8 cellular contexts compared by ENCODE assay signal in the genomic region with DNA sequence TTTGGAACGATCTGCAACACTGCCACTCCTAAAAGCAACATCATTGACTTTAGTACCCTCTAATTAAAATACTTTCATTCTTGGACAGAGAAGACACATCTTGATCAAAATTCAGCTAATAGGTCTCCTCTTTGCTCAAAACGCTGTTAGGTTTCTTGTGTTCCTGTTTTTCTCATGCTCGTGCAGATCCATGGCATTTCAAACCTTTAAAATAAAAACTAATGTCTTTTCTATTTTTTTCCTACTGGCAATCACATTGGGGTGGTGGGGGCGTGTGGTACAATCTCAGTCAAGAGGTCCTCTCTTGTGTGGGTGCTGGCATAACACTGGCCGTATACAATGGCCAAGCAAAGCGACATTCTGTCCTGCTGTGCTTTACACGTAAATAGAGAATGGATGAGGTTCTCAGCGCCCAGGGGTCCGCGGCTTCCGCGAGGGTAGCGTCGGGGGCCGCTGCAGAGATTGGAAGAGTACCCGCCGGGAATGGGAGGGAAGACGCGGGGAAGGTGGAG. TPM values are rescaled to one million over a fixed set of nuclear protein-coding genes. Genes with fewer than 3 reads are reported as not detected.
A peak's percentile ranks its signal among the peaks of the same experiment; 100 is the strongest.
DNase-seq lines count a peak whose midpoint lies in the region; TF ChIP-seq lines count a peak whose summit lies in the region.

No MANE protein-coding gene starts in this region.

- H3K4me1 Mint-ChIP-seq in T-helper 2 cell treated with Interferon-gamma antibody and Interleukin-4, amounts not matched to agents 5 μg/mL and 100 μg/mL, for 36 hours (ENCODE audit: low read depth): peaks cover 36% of the 10 kb centered on the region

- H3K9ac ChIP-seq in stomach smooth muscle (ENCODE audit: low read length in 2 of 2): peak overlapping the region in 1 of 2 donors; percentile 45

- no peak overlapping the region for H3K27ac ChIP-seq in ascending aorta
- H3K27ac ChIP-seq in stomach smooth muscle (ENCODE audit: low read length): no peak overlapping the region

- peaks cover 8% of the 10 kb centered on the region for H3K36me3 Mint-ChIP-seq in T-helper 2 cell treated with Interferon-gamma antibody and Interleukin-4, amounts not matched to agents 5 μg/mL and 100 μg/mL, for 36 hours (ENCODE audit: low read depth)

- DNase-seq in T-helper 2 cell treated with Interferon-gamma antibody and Interleukin-4, amounts not matched to agents 5 μg/mL and 100 μg/mL, for 36 hours (ENCODE audit: low spot score): no peak
- DNase-seq in T-helper 2 cell: no peak
- DNase-seq in ascending aorta (ENCODE audit: low spot score in 2 of 2): no peak
- DNase-seq in kidney epithelial cell (ENCODE audit: low read depth): no peak
- DNase-seq in globus pallidus (ENCODE audit: low spot score): no peak
- no peak for DNase-seq in DMS153 treated with DMSO at 0.1 percent for 48 hours (lab: John Stamatoyannopoulos, UW; ENCODE audit: unreplicated experiment)
- DNase-seq in cortex of kidney (lab: John Stamatoyannopoulos, UW): no peak

- H3K4me3 ChIP-seq in ascending aorta: peak overlapping the region; percentile 71 to 73
- H3K4me3 ChIP-seq in kidney epithelial cell (ENCODE audit: low read depth, low read length): peak overlapping the region; percentile 48
- H3K4me3 ChIP-seq in stomach smooth muscle (ENCODE audit: low read length in 2 of 2): peak overlapping the region; percentile 63 to 72

- H3K27me3 ChIP-seq in ascending aorta (no peaks in the 10 kb centered on the region), kidney epithelial cell (ENCODE audit: control insufficient read depth, insufficient read depth, low read length) (peaks cover 17% of the 10 kb centered on the region), stomach smooth muscle (ENCODE audit: control insufficient read depth in 1 of 2, insufficient read depth in 2 of 2, low read length in 2 of 2) (peaks cover 3 to 32% of the 10 kb centered on the region in 2 donors)

- peak overlapping the region; percentile 89 for H3K4me3 Mint-ChIP-seq in T-helper 2 cell treated with Interferon-gamma antibody and Interleukin-4, amounts not matched to agents 5 μg/mL and 100 μg/mL, for 36 hours

- H3K4me1 ChIP-seq in ascending aorta: peaks cover 3 to 8% of the 10 kb centered on the region in 2 donors
- peaks cover 16% of the 10 kb centered on the region for H3K4me1 ChIP-seq in stomach smooth muscle (ENCODE audit: control insufficient read depth, insufficient read depth, low read length)

- intact Hi-C loops in ascending aorta (cut with DNase I): loop anchor here (2.0 kb wide), 1 partner anchor 27 kb away; the partner anchor contains the start of gene RFESD

- H3K36me3 ChIP-seq in ascending aorta (no peaks in the 10 kb centered on the region), kidney epithelial cell (ENCODE audit: control insufficient read depth, insufficient read depth, low read length) (no peaks in the 10 kb centered on the region), stomach smooth muscle (ENCODE audit: control insufficient read depth in 2 of 2, insufficient read depth in 2 of 2, low read length in 2 of 2) (no peaks in the 10 kb centered on the region)

- no peak for TF ChIP-seq CTCF in ascending aorta (IDR thresholded peaks at IDR 0.05)
- no peak for TF ChIP-seq CTCF in kidney epithelial cell (IDR thresholded peaks at IDR 0.05; ENCODE audit: insufficient read depth, low read length, poor library complexity, severe bottlenecking)

- H3K27ac Mint-ChIP-seq in T-helper 2 cell treated with Interferon-gamma antibody and Interleukin-4, amounts not matched to agents 5 μg/mL and 100 μg/mL, for 36 hours: peak overlapping the region; percentile 77

- peaks cover 17% of the 10 kb centered on the region for H3K27me3 Mint-ChIP-seq in T-helper 2 cell treated with Interferon-gamma antibody and Interleukin-4, amounts not matched to agents 5 μg/mL and 100 μg/mL, for 36 hours (ENCODE audit: low read depth)

- H3K9me3 ChIP-seq in ascending aorta: no peaks in the 10 kb centered on the region
- H3K9me3 ChIP-seq in stomach smooth muscle (ENCODE audit: control insufficient read depth in 2 of 2, low read length in 2 of 2): no peaks in the 10 kb centered on the region

- H3K9me3 Mint-ChIP-seq in T-helper 2 cell treated with Interferon-gamma antibody and Interleukin-4, amounts not matched to agents 5 μg/mL and 100 μg/mL, for 36 hours: no peaks in the 10 kb centered on the region

RNA-seq across cellular contexts. Expression of gene GPR150, which starts 0.3 kb away (rescaled TPM):
- total RNA-seq in ascending aorta (9.6 TPM), kidney epithelial cell (0.25 TPM in 1 of 2 replicates, not detected in the other)

RNA-seq across cellular contexts. Expression of gene RFESD, which starts 27.0 kb away (rescaled TPM):
- not detected for total RNA-seq in ascending aorta
- 0.21 and 0.41 TPM in 2 replicates for total RNA-seq in kidney epithelial cell
